In the genomic region with DNA sequence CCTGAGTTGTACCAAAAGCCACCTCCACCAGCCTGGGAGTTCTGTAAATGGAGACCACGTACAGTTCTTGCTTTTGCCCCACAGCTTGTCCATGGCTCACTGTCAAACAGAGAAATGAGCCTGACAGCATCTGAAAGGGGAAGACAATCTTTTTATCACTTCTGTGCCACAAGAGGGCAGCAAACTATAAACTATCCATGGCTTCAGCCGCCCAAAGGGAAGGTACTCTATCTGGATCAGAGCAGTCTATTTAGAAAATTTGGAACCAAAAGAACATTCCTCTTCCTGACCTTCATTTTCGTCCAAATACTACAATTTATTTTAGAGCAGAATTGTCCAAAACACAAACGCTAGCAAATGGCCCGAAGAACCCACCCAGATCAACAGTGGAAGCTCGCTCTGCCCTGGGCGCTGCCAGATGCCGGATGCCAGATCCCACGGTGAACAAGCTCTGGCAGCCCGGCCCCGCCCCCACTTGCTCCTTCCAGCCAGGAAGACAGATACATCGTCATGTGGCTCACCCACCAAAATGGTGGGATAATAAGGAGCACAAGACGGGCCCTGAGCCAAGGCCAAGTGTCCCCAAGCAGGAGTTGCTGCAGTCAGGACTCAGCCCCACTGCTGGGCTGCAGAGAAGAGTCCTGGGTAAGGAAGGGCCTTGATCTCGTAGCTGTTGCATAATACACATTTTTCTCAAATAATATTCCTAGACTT, we compare ENCODE assay signal across 2 cellular contexts.
TF ChIP-seq lines count a peak whose summit lies in the region.

No MANE protein-coding gene starts in this region.

TF ChIP-seq in HCT116, 20 proteins besides CTCF, POLR2A, EP300 and RAD21:
- TF ChIP-seq, protein P1, sequence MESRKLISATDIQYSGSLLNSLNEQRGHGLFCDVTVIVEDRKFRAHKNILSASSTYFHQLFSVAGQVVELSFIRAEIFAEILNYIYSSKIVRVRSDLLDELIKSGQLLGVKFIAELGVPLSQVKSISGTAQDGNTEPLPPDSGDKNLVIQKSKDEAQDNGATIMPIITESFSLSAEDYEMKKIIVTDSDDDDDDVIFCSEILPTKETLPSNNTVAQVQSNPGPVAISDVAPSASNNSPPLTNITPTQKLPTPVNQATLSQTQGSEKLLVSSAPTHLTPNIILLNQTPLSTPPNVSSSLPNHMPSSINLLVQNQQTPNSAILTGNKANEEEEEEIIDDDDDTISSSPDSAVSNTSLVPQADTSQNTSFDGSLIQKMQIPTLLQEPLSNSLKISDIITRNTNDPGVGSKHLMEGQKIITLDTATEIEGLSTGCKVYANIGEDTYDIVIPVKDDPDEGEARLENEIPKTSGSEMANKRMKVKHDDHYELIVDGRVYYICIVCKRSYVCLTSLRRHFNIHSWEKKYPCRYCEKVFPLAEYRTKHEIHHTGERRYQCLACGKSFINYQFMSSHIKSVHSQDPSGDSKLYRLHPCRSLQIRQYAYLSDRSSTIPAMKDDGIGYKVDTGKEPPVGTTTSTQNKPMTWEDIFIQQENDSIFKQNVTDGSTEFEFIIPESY (IDR thresholded peaks at IDR 0.05; ENCODE audit: extremely low read depth, insufficient replicate concordance, low read length) = no peak
- TF ChIP-seq, protein P2, sequence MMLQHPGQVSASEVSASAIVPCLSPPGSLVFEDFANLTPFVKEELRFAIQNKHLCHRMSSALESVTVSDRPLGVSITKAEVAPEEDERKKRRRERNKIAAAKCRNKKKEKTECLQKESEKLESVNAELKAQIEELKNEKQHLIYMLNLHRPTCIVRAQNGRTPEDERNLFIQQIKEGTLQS (IDR thresholded peaks at IDR 0.05) = no peak
- TF ChIP-seq POLR2AphosphoS5 (IDR thresholded peaks at IDR 0.05; ENCODE audit: low read depth, low read length) = no peak
- no peak for TF ChIP-seq ZNF274 (IDR thresholded peaks at IDR 0.05; ENCODE audit: low read depth, low read length)

TF ChIP-seq in HepG2, 621 proteins besides CTCF, POLR2A, EP300 and RAD21:
- TF ChIP-seq KDM2A (CRISPR knock-in tag; IDR thresholded peaks at IDR 0.05; ENCODE audit: borderline replicate concordance, low read depth) (0 out of 2 replicates have a peak, but pooled peaks have one; percentile 17), RXRB (CRISPR knock-in tag; IDR thresholded peaks at IDR 0.05; ENCODE audit: borderline replicate concordance) (no peak), ZNF619 (CRISPR knock-in tag; IDR thresholded peaks at IDR 0.05) (0 out of 2 replicates have a peak, but pooled peaks have one; percentile 24), STAG1 (CRISPR knock-in tag; IDR thresholded peaks at IDR 0.05) (peak; percentile 94), FOXA3 (CRISPR knock-in tag; IDR thresholded peaks at IDR 0.05) (no peak), MTF1 (CRISPR knock-in tag; IDR thresholded peaks at IDR 0.05) (no peak), CHCHD3 (CRISPR knock-in tag; IDR thresholded peaks at IDR 0.05) (no peak), ZNF883 (CRISPR knock-in tag; IDR thresholded peaks at IDR 0.05; ENCODE audit: not compliant biosample characterization) (no peak), HOXA7 (CRISPR knock-in tag; IDR thresholded peaks at IDR 0.05) (no peak), ZFP36 (IDR thresholded peaks at IDR 0.05; ENCODE audit: borderline replicate concordance, low read depth, low read length, partially characterized antibody) (no peak), NFATC3 (CRISPR knock-in tag; IDR thresholded peaks at IDR 0.05) (0 out of 2 replicates have a peak, but pooled peaks have one; percentile 68), RCOR2 (CRISPR knock-in tag; IDR thresholded peaks at IDR 0.05) (no peak), MAFK (conservative IDR thresholded peaks at IDR 0.05 in 1 of 2, IDR thresholded peaks at IDR 0.05 in 1 of 2; ENCODE audit: low read length in 2 of 2) (no peak), NR2F2 (IDR thresholded peaks at IDR 0.05; ENCODE audit: borderline replicate concordance, low read depth) (no peak), SMC3 (IDR thresholded peaks at IDR 0.05; ENCODE audit: low read length) (peak; percentile 84), XRCC5 (optimal IDR thresholded peaks at IDR 0.05; ENCODE audit: low read length) (no peak), ZSCAN30 (CRISPR knock-in tag; IDR thresholded peaks at IDR 0.05) (no peak), BORCS8-MEF2B (CRISPR knock-in tag; IDR thresholded peaks at IDR 0.05) (no peak), NFIB (CRISPR knock-in tag; IDR thresholded peaks at IDR 0.05; ENCODE audit: borderline replicate concordance) (no peak)
- TF ChIP-seq, protein P3, sequence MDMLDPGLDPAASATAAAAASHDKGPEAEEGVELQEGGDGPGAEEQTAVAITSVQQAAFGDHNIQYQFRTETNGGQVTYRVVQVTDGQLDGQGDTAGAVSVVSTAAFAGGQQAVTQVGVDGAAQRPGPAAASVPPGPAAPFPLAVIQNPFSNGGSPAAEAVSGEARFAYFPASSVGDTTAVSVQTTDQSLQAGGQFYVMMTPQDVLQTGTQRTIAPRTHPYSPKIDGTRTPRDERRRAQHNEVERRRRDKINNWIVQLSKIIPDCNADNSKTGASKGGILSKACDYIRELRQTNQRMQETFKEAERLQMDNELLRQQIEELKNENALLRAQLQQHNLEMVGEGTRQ (IDR thresholded peaks at IDR 0.05; ENCODE audit: low read depth, low read length) = no peak
- TF ChIP-seq, protein P3 (CRISPR knock-in tag; IDR thresholded peaks at IDR 0.05; ENCODE audit: borderline replicate concordance) = no peak
- TF ChIP-seq, protein P4, sequence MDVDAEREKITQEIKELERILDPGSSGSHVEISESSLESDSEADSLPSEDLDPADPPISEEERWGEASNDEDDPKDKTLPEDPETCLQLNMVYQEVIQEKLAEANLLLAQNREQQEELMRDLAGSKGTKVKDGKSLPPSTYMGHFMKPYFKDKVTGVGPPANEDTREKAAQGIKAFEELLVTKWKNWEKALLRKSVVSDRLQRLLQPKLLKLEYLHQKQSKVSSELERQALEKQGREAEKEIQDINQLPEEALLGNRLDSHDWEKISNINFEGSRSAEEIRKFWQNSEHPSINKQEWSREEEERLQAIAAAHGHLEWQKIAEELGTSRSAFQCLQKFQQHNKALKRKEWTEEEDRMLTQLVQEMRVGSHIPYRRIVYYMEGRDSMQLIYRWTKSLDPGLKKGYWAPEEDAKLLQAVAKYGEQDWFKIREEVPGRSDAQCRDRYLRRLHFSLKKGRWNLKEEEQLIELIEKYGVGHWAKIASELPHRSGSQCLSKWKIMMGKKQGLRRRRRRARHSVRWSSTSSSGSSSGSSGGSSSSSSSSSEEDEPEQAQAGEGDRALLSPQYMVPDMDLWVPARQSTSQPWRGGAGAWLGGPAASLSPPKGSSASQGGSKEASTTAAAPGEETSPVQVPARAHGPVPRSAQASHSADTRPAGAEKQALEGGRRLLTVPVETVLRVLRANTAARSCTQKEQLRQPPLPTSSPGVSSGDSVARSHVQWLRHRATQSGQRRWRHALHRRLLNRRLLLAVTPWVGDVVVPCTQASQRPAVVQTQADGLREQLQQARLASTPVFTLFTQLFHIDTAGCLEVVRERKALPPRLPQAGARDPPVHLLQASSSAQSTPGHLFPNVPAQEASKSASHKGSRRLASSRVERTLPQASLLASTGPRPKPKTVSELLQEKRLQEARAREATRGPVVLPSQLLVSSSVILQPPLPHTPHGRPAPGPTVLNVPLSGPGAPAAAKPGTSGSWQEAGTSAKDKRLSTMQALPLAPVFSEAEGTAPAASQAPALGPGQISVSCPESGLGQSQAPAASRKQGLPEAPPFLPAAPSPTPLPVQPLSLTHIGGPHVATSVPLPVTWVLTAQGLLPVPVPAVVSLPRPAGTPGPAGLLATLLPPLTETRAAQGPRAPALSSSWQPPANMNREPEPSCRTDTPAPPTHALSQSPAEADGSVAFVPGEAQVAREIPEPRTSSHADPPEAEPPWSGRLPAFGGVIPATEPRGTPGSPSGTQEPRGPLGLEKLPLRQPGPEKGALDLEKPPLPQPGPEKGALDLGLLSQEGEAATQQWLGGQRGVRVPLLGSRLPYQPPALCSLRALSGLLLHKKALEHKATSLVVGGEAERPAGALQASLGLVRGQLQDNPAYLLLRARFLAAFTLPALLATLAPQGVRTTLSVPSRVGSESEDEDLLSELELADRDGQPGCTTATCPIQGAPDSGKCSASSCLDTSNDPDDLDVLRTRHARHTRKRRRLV (CRISPR knock-in tag; IDR thresholded peaks at IDR 0.05) = no peak
- TF ChIP-seq, protein P5, sequence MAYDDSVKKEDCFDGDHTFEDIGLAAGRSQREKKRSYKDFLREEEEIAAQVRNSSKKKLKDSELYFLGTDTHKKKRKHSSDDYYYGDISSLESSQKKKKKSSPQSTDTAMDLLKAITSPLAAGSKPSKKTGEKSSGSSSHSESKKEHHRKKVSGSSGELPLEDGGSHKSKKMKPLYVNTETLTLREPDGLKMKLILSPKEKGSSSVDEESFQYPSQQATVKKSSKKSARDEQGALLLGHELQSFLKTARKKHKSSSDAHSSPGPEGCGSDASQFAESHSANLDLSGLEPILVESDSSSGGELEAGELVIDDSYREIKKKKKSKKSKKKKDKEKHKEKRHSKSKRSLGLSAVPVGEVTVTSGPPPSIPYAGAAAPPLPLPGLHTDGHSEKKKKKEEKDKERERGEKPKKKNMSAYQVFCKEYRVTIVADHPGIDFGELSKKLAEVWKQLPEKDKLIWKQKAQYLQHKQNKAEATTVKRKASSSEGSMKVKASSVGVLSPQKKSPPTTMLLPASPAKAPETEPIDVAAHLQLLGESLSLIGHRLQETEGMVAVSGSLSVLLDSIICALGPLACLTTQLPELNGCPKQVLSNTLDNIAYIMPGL (CRISPR knock-in tag; IDR thresholded peaks at IDR 0.05; ENCODE audit: borderline replicate concordance in 1 of 2, low read depth in 1 of 2) = peak in 1 of 2 experiments; percentile 51; a peak in 1 of 4 replicates
- TF ChIP-seq, protein P6, sequence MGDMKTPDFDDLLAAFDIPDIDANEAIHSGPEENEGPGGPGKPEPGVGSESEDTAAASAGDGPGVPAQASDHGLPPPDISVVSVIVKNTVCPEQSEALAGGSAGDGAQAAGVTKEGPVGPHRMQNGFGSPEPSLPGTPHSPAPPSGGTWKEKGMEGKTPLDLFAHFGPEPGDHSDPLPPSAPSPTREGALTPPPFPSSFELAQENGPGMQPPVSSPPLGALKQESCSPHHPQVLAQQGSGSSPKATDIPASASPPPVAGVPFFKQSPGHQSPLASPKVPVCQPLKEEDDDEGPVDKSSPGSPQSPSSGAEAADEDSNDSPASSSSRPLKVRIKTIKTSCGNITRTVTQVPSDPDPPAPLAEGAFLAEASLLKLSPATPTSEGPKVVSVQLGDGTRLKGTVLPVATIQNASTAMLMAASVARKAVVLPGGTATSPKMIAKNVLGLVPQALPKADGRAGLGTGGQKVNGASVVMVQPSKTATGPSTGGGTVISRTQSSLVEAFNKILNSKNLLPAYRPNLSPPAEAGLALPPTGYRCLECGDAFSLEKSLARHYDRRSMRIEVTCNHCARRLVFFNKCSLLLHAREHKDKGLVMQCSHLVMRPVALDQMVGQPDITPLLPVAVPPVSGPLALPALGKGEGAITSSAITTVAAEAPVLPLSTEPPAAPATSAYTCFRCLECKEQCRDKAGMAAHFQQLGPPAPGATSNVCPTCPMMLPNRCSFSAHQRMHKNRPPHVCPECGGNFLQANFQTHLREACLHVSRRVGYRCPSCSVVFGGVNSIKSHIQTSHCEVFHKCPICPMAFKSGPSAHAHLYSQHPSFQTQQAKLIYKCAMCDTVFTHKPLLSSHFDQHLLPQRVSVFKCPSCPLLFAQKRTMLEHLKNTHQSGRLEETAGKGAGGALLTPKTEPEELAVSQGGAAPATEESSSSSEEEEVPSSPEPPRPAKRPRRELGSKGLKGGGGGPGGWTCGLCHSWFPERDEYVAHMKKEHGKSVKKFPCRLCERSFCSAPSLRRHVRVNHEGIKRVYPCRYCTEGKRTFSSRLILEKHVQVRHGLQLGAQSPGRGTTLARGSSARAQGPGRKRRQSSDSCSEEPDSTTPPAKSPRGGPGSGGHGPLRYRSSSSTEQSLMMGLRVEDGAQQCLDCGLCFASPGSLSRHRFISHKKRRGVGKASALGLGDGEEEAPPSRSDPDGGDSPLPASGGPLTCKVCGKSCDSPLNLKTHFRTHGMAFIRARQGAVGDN (CRISPR knock-in tag; IDR thresholded peaks at IDR 0.05) = peak; percentile 23; the same call in 1 of the 2 replicates
- TF ChIP-seq, protein P7, sequence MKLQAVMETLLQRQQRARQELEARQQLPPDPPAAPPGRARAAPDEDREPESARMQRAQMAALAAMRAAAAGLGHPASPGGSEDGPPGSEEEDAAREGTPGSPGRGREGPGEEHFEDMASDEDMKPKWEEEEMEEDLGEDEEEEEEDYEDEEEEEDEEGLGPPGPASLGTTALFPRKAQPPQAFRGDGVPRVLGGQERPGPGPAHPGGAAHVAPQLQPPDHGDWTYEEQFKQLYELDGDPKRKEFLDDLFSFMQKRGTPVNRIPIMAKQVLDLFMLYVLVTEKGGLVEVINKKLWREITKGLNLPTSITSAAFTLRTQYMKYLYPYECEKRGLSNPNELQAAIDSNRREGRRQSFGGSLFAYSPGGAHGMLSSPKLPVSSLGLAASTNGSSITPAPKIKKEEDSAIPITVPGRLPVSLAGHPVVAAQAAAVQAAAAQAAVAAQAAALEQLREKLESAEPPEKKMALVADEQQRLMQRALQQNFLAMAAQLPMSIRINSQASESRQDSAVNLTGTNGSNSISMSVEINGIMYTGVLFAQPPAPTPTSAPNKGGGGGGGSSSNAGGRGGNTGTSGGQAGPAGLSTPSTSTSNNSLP (IDR thresholded peaks at IDR 0.05; ENCODE audit: low read depth, low read length) = 0 out of 2 replicates have a peak, but pooled peaks have one; percentile 30
